ENCODE assay signal across 1 cellular context in genomic region chr18:36153203-36153602, GRCh38.
TF ChIP-seq lines count a peak whose summit lies in the region.

No MANE protein-coding gene starts in this region.

TF ChIP-seq in WTC11, 78 proteins besides CTCF, POLR2A, EP300 and RAD21 (continued from another document):
- no peak for TF ChIP-seq FOXP4 (CRISPR knock-in tag; IDR thresholded peaks at IDR 0.05)
- no peak for TF ChIP-seq FOXP1 (CRISPR knock-in tag; IDR thresholded peaks at IDR 0.05; ENCODE audit: borderline replicate concordance)
- TF ChIP-seq ZNF416 (CRISPR knock-in tag; IDR thresholded peaks at IDR 0.05): no peak
- no peak for TF ChIP-seq PREB (CRISPR knock-in tag; IDR thresholded peaks at IDR 0.05; ENCODE audit: borderline replicate concordance)
- TF ChIP-seq TEAD1 (CRISPR knock-in tag; IDR thresholded peaks at IDR 0.05): no peak
- no peak for TF ChIP-seq ARID4B (CRISPR knock-in tag; IDR thresholded peaks at IDR 0.05; ENCODE audit: borderline replicate concordance)
- no peak for TF ChIP-seq ATF2 (CRISPR knock-in tag; IDR thresholded peaks at IDR 0.05; ENCODE audit: borderline replicate concordance, low read depth)
